ENCODE assay signal across 1 cellular context in genomic region chr13:68380041-68380973, GRCh38.
TF ChIP-seq lines count a peak whose summit lies in the region.

No MANE protein-coding gene starts in this region.

TF ChIP-seq in HepG2, 621 proteins besides CTCF, POLR2A, EP300 and RAD21 (continued from another document and continues in another):
- no peak for TF ChIP-seq FUBP1 (CRISPR knock-in tag; IDR thresholded peaks at IDR 0.05; ENCODE audit: borderline replicate concordance)
- no peak for TF ChIP-seq PHF8 (CRISPR knock-in tag; IDR thresholded peaks at IDR 0.05)
- no peak for TF ChIP-seq ZNF580 (CRISPR knock-in tag; IDR thresholded peaks at IDR 0.05; ENCODE audit: borderline replicate concordance, low read depth)
- TF ChIP-seq KLF6 (CRISPR knock-in tag; IDR thresholded peaks at IDR 0.05), result no peak
- TF ChIP-seq ARID4A (CRISPR knock-in tag; IDR thresholded peaks at IDR 0.05; ENCODE audit: borderline replicate concordance), result no peak
- TF ChIP-seq PPARG (CRISPR knock-in tag; conservative IDR thresholded peaks at IDR 0.05), result peak; percentile 99
- TF ChIP-seq PHF21A (CRISPR knock-in tag; IDR thresholded peaks at IDR 0.05), result peak; percentile 69
- TF ChIP-seq ZGPAT (CRISPR knock-in tag; IDR thresholded peaks at IDR 0.05), result peak; percentile 58; the same call in 1 of the 2 replicates
- TF ChIP-seq THYN1 (CRISPR knock-in tag; IDR thresholded peaks at IDR 0.05; ENCODE audit: borderline replicate concordance, low read depth), result no peak
- TF ChIP-seq MTERF4 (CRISPR knock-in tag; IDR thresholded peaks at IDR 0.05), result no peak
- TF ChIP-seq ZNF24 (IDR thresholded peaks at IDR 0.05), result no peak
- TF ChIP-seq SKI (IDR thresholded peaks at IDR 0.05; ENCODE audit: partially characterized antibody), result peak; percentile 56
- peak; percentile 9; the same call in 1 of the 2 replicates for TF ChIP-seq ZNF12 (CRISPR knock-in tag; IDR thresholded peaks at IDR 0.05)
- TF ChIP-seq ASH2L (IDR thresholded peaks at IDR 0.05; ENCODE audit: insufficient read length, low read depth, low read length), result peak; percentile 96
- no peak for TF ChIP-seq ATAD3A (CRISPR knock-in tag; IDR thresholded peaks at IDR 0.05)
- peak; percentile 71; the same call in 1 of the 2 replicates for TF ChIP-seq KDM6A (CRISPR knock-in tag; IDR thresholded peaks at IDR 0.05; ENCODE audit: low read depth)
- TF ChIP-seq HNF4G (IDR thresholded peaks at IDR 0.05; ENCODE audit: borderline replicate concordance, low read depth, low read length), result peak; percentile 64; the same call in 1 of the 2 replicates
- no peak for TF ChIP-seq HNF4G (CRISPR knock-in tag; IDR thresholded peaks at IDR 0.05; ENCODE audit: borderline replicate concordance, low read depth)
- TF ChIP-seq MBNL3 (CRISPR knock-in tag; conservative IDR thresholded peaks at IDR 0.05), result no peak
- peak; percentile 83 for TF ChIP-seq HNF1A (IDR thresholded peaks at IDR 0.05; ENCODE audit: low read depth)
- peak; percentile 86; the same call in 1 of the 2 replicates for TF ChIP-seq HNF1A (CRISPR knock-in tag; IDR thresholded peaks at IDR 0.05; ENCODE audit: borderline replicate concordance)
- no peak for TF ChIP-seq HES4 (CRISPR knock-in tag; IDR thresholded peaks at IDR 0.05; ENCODE audit: borderline replicate concordance)
- TF ChIP-seq SKIL (CRISPR knock-in tag; IDR thresholded peaks at IDR 0.05; ENCODE audit: borderline replicate concordance), result no peak
- TF ChIP-seq DR1 (CRISPR knock-in tag; IDR thresholded peaks at IDR 0.05), result no peak
- no peak for TF ChIP-seq ADNP (CRISPR knock-in tag; IDR thresholded peaks at IDR 0.05)
- 0 out of 2 replicates have a peak, but pooled peaks have one; percentile 21 for TF ChIP-seq JUNB (CRISPR knock-in tag; IDR thresholded peaks at IDR 0.05; ENCODE audit: borderline replicate concordance)
- peak; percentile 90 for TF ChIP-seq PAXIP1 (CRISPR knock-in tag; conservative IDR thresholded peaks at IDR 0.05)
- TF ChIP-seq MEIS1 (CRISPR knock-in tag; IDR thresholded peaks at IDR 0.05; ENCODE audit: borderline replicate concordance), result peak; percentile 63; the same call in 1 of the 2 replicates
- TF ChIP-seq MTF1 (CRISPR knock-in tag; IDR thresholded peaks at IDR 0.05), result no peak
- TF ChIP-seq ZNF414 (CRISPR knock-in tag; IDR thresholded peaks at IDR 0.05), result no peak
- peak; percentile 84 for TF ChIP-seq NCOR1 (IDR thresholded peaks at IDR 0.05; ENCODE audit: borderline replicate concordance, low read length)
- peak; percentile 75 for TF ChIP-seq HDAC2 (CRISPR knock-in tag; IDR thresholded peaks at IDR 0.05)
- peak; percentile 51; the same call in 1 of the 2 replicates for TF ChIP-seq ATF1 (CRISPR knock-in tag; IDR thresholded peaks at IDR 0.05)
- no peak for TF ChIP-seq ZBTB49 (CRISPR knock-in tag; IDR thresholded peaks at IDR 0.05; ENCODE audit: borderline replicate concordance)
- TF ChIP-seq NFE2L1 (CRISPR knock-in tag; IDR thresholded peaks at IDR 0.05; ENCODE audit: borderline replicate concordance), result no peak
- no peak for TF ChIP-seq ZNF143 (CRISPR knock-in tag; IDR thresholded peaks at IDR 0.05)
